Comparison of ENCODE assay signal across 19 cellular contexts in the genomic region with DNA sequence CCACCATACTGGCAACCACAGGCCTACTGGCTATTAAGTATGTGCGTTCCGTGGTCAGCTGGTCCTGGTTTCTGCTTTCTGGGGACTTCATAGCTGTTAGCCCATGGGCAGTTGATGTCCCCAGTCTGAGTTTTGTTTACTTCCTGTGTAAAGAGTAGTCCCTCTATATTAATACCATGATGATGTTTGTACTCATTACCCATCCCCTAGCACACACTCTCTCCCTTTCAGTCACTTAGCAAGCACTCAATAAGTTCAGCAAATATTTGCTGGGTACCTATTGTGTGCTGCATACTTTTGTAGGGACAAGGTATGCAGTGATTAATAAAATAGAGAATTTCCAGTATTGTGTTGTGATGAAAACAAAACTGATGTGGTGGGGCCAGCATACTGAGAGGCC. TPM values are rescaled to one million over a fixed set of nuclear protein-coding genes. Genes with fewer than 3 reads are reported as not detected.
DNase-seq lines count a peak whose midpoint lies in the region; ATAC-seq and TF ChIP-seq lines count a peak whose summit lies in the region.
"Had no signal": no experiment of that assay in that cellular context is flagged by ENCODE, and none has a peak within 500 bp of the region (broad histone marks: within the 10 kb centered on the region; RNA-seq: fewer than 3 reads in every experiment).

No MANE protein-coding gene starts in this region.

- H3K27me3 Mint-ChIP-seq in activated T-helper 17 cell treated with anti-CD3 and anti-CD28 coated beads, Interleukin-2, amount 50 U/mL, for 72 hours = no peaks in the 10 kb centered on the region
- H3K27me3 Mint-ChIP-seq: IgD-negative memory B cell had no signal

- DNase-seq in NOMO-1 treated with DMSO at 0.1 percent for 48 hours (lab: John Stamatoyannopoulos, UW; ENCODE audit: unreplicated experiment) (peak; percentile 13), NOMO-1 (lab: John Stamatoyannopoulos, UW; ENCODE audit: unreplicated experiment in 2 of 2) (no peak), T1000 (lab: John Stamatoyannopoulos, UW) (no peak), foreskin melanocyte (no peak)
- no peak for DNase-seq in stimulated activated effector memory CD8-positive, alpha-beta T cell treated with anti-CD3 and anti-CD28 coated beads, Interleukin-12 subunit alpha, Interleukin-12 subunit beta, amount 100 ng/mL, for 72 hours (ENCODE audit: low spot score in 2 of 2)
- DNase-seq: GF-D8, HFFc6, NCI-H187 treated with DMSO at 0.1 percent for 48 hours, NCI-H526 treated with DMSO at 0.1 percent for 48 hours, OCI-M1, RPMI8226 had no signal

- no peak overlapping the region for H3K4me3 Mint-ChIP-seq in activated T-helper 17 cell treated with anti-CD3 and anti-CD28 coated beads, Interleukin-2, amount 50 U/mL, for 72 hours
- H3K4me3 Mint-ChIP-seq in stimulated activated effector memory CD8-positive, alpha-beta T cell treated with anti-CD3 and anti-CD28 coated beads, Interleukin-12 subunit alpha, Interleukin-12 subunit beta, amount 100 ng/mL, for 72 hours = no peak overlapping the region
- H3K4me3 Mint-ChIP-seq: HFFc6, IgD-negative memory B cell had no signal

- peaks cover 4% of the 10 kb centered on the region for H3K9me3 Mint-ChIP-seq in activated T-helper 17 cell treated with anti-CD3 and anti-CD28 coated beads, Interleukin-2, amount 50 U/mL, for 72 hours
- H3K9me3 Mint-ChIP-seq in stimulated activated effector memory CD8-positive, alpha-beta T cell treated with anti-CD3 and anti-CD28 coated beads, Interleukin-12 subunit alpha, Interleukin-12 subunit beta, amount 100 ng/mL, for 72 hours = no peaks in the 10 kb centered on the region
- H3K9me3 Mint-ChIP-seq: HFFc6 had no signal

- H3K27ac ChIP-seq in HEK293 (ENCODE audit: extremely low read depth, low read depth, low read length) = peak overlapping the region; percentile 57; the same call in 1 of the 2 replicates
- H3K27ac ChIP-seq: 22Rv1; BLaER1 treated with 17β-estradiol and CSF1 and Interleukin-3, amounts not matched to agents 10 nM and 100 nM had no signal

- no peaks in the 10 kb centered on the region for H3K4me1 ChIP-seq in HEK293 (ENCODE audit: control insufficient read depth, insufficient read depth, low read length)

- no peaks in the 10 kb centered on the region for H3K9me3 ChIP-seq in HEK293 (ENCODE audit: control insufficient read depth, insufficient read depth, low read depth, low read length)

- no peak overlapping the region for H3K4me3 ChIP-seq in HEK293 (ENCODE audit: low read depth, low read length)
- H3K4me3 ChIP-seq: BLaER1 treated with 17β-estradiol and CSF1 and Interleukin-3, amounts not matched to agents 10 nM and 100 nM had no signal

- CTCF ChIA-PET in HEK293 (lab: Yijun Ruan, JAX) = interaction anchor here (0.7 kb wide), 1 partner anchor 9 kb away, joined by 3 read pairs; a partner anchor contains a TSS

- ATAC-seq in activated T-helper 17 cell treated with anti-CD3 and anti-CD28 coated beads, Interleukin-2, amount 50 U/mL, for 72 hours (replicated peaks) = peak; percentile 19
- no peak for ATAC-seq in stimulated activated effector memory CD8-positive, alpha-beta T cell treated with anti-CD3 and anti-CD28 coated beads, Interleukin-12 subunit alpha, Interleukin-12 subunit beta, amount 100 ng/mL, for 72 hours
- no peak for ATAC-seq in GM21526 (IDR thresholded peaks at IDR 0.05; ENCODE audit: low FRiP score, unreplicated experiment)

- POLR2A ChIA-PET in HEK293 (lab: Yijun Ruan, JAX) = interaction anchor here (0.7 to 3.6 kb wide), 2 partner anchors 9 to 159 kb away, joined by 3 to 30 read pairs; a partner anchor contains a TSS

- TF ChIP-seq CTCF in HEK293 (tag by site-specific recombination; IDR thresholded peaks at IDR 0.05) = no peak

- H3K36me3 Mint-ChIP-seq in activated T-helper 17 cell treated with anti-CD3 and anti-CD28 coated beads, Interleukin-2, amount 50 U/mL, for 72 hours (ENCODE audit: low read depth) = peaks cover 62% of the 10 kb centered on the region
- H3K36me3 Mint-ChIP-seq in stimulated activated effector memory CD8-positive, alpha-beta T cell treated with anti-CD3 and anti-CD28 coated beads, Interleukin-12 subunit alpha, Interleukin-12 subunit beta, amount 100 ng/mL, for 72 hours = peaks cover 71% of the 10 kb centered on the region

- H3K27ac Mint-ChIP-seq in activated T-helper 17 cell treated with anti-CD3 and anti-CD28 coated beads, Interleukin-2, amount 50 U/mL, for 72 hours = peak overlapping the region; percentile 22
- H3K27ac Mint-ChIP-seq in stimulated activated effector memory CD8-positive, alpha-beta T cell treated with anti-CD3 and anti-CD28 coated beads, Interleukin-12 subunit alpha, Interleukin-12 subunit beta, amount 100 ng/mL, for 72 hours = peak overlapping the region; percentile 82
- H3K27ac Mint-ChIP-seq: HFFc6 had no signal

- peaks cover 24 to 67% of the 10 kb centered on the region in 2 experiments for H3K36me3 ChIP-seq in HEK293 (ENCODE audit: control insufficient read depth in 2 of 2, insufficient read depth in 1 of 2, low read length in 2 of 2)

- H3K4me1 Mint-ChIP-seq in activated T-helper 17 cell treated with anti-CD3 and anti-CD28 coated beads, Interleukin-2, amount 50 U/mL, for 72 hours = peaks cover 11% of the 10 kb centered on the region
- peaks cover 26% of the 10 kb centered on the region for H3K4me1 Mint-ChIP-seq in stimulated activated effector memory CD8-positive, alpha-beta T cell treated with anti-CD3 and anti-CD28 coated beads, Interleukin-12 subunit alpha, Interleukin-12 subunit beta, amount 100 ng/mL, for 72 hours

TF ChIP-seq in HEK293, 187 proteins besides CTCF, POLR2A, EP300 and RAD21:
- TF ChIP-seq MZF1 (tag by site-specific recombination; IDR thresholded peaks at IDR 0.05; ENCODE audit: borderline replicate concordance) (no peak), OVOL3 (tag by site-specific recombination; IDR thresholded peaks at IDR 0.05) (no peak), ZNF292 (tag by site-specific recombination; IDR thresholded peaks at IDR 0.05; ENCODE audit: borderline replicate concordance, low read depth) (0 out of 2 replicates have a peak, but pooled peaks have one; percentile 3), ZNF175 (tag by site-specific recombination; IDR thresholded peaks at IDR 0.05) (no peak)
- TF ChIP-seq, protein P1, sequence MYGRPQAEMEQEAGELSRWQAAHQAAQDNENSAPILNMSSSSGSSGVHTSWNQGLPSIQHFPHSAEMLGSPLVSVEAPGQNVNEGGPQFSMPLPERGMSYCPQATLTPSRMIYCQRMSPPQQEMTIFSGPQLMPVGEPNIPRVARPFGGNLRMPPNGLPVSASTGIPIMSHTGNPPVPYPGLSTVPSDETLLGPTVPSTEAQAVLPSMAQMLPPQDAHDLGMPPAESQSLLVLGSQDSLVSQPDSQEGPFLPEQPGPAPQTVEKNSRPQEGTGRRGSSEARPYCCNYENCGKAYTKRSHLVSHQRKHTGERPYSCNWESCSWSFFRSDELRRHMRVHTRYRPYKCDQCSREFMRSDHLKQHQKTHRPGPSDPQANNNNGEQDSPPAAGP (tag by site-specific recombination; IDR thresholded peaks at IDR 0.05) = no peak

RNA-seq across cellular contexts. Expression of a gene that starts 6.4 kb away (rescaled TPM):
- total RNA-seq in activated T-helper 17 cell treated with anti-CD3 and anti-CD28 coated beads, Interleukin-2, amount 50 U/mL, for 72 hours = 1 to 10 TPM in 1 of 2 donors, not detected in 1; 5.7 TPM
- total RNA-seq: Daoy, HFFc6, LHCN-M2 had no signal

RNA-seq across cellular contexts. Expression of a gene that starts 9.1 kb away (rescaled TPM):
- 10 to 100 TPM; 29.0 to 31.3 TPM for total RNA-seq in activated T-helper 17 cell treated with anti-CD3 and anti-CD28 coated beads, Interleukin-2, amount 50 U/mL, for 72 hours

RNA-seq across cellular contexts. Expression of a gene that starts 17.9 kb away (rescaled TPM):
- total RNA-seq in activated T-helper 17 cell treated with anti-CD3 and anti-CD28 coated beads, Interleukin-2, amount 50 U/mL, for 72 hours = 100 to 1,000 TPM; 171 to 175 TPM

RNA-seq across cellular contexts. Expression of a gene that starts 18.7 kb away (rescaled TPM):
- 10 to 100 TPM; 13.0 to 16.6 TPM for total RNA-seq in activated T-helper 17 cell treated with anti-CD3 and anti-CD28 coated beads, Interleukin-2, amount 50 U/mL, for 72 hours

RNA-seq across cellular contexts. Expression of a gene that starts 30.1 kb away (rescaled TPM):
- total RNA-seq in activated T-helper 17 cell treated with anti-CD3 and anti-CD28 coated beads, Interleukin-2, amount 50 U/mL, for 72 hours = 10 to 100 TPM; 78.1 to 86.8 TPM
